Comparison of ENCODE assay signal across 22 cellular contexts in the genomic region with DNA sequence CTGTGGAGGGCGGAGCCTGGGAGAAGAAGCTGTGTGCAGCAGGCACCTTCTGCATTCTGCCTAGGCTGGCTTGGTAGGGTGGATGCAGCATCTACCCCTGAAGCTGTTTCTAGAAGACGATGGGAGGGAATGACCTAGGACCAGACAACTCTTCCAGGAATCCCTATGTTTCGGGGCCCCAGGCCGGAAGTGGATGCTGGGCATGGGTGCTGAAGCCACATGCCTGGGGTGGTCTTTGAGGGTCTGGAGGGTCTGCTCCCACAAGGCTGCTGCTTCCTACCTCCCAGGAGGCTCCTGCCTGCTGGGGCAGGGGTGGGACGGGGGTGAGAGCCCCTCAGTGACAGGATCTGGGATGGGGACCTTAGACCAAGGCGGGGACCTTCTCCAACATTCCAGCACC.
DNase-seq lines count a peak whose midpoint lies in the region; ATAC-seq and TF ChIP-seq lines count a peak whose summit lies in the region.
"Had no signal": no experiment of that assay in that cellular context is flagged by ENCODE, and none has a peak within 500 bp of the region (broad histone marks: within the 10 kb centered on the region; RNA-seq: fewer than 3 reads in every experiment).

No MANE protein-coding gene starts in this region.

- H3K27ac ChIP-seq in endodermal cell (ENCODE audit: low read depth, low read length), result no peak overlapping the region
- H3K27ac ChIP-seq: BLaER1, PC-9 had no signal

- ATAC-seq in Right ventricle myocardium inferior (no peak), sciatic nerve (no peak)
- ATAC-seq in activated CD8-positive, alpha-beta T cell treated with anti-CD3 and anti-CD28 coated beads for 36 hours, result no peak

- TF ChIP-seq POLR2A in erythroblast (IDR thresholded peaks at IDR 0.05; ENCODE audit: low read length), result no peak

- peaks cover 23% of the 10 kb centered on the region for H3K27me3 Mint-ChIP-seq in endodermal cell (ENCODE audit: insufficient read depth)
- H3K27me3 Mint-ChIP-seq in activated CD8-positive, alpha-beta T cell treated with anti-CD3 and anti-CD28 coated beads for 36 hours, result peaks cover 19% of the 10 kb centered on the region

- no peaks in the 10 kb centered on the region for H3K9me3 Mint-ChIP-seq in endodermal cell
- no peaks in the 10 kb centered on the region for H3K9me3 Mint-ChIP-seq in activated CD8-positive, alpha-beta T cell treated with anti-CD3 and anti-CD28 coated beads for 36 hours
- H3K9me3 Mint-ChIP-seq: CD4-positive, alpha-beta T cell; HFFc6; IgD-negative memory B cell had no signal

- CTCF ChIA-PET in activated CD8-positive, alpha-beta T cell treated with anti-CD3 and anti-CD28 coated beads for 36 hours (lab: Charles Lee), result interaction anchor here (0.9 to 4.4 kb wide), 3 partner anchors 56 to 77 kb away, joined by 3 to 42 read pairs (median 30); no protein-coding TSS in a partner anchor

- intact Hi-C loops in cardiac septum (cut with DNase I), result no loop called here
- intact Hi-C loops in Right ventricle myocardium inferior (cut with DNase I), result no loop called here
- intact Hi-C loops in sciatic nerve (cut with DNase I), result loop anchor here (2.0 kb wide), 1 partner anchor 71 kb away; no protein-coding TSS in a partner anchor
- intact Hi-C loops in activated CD8-positive, alpha-beta T cell treated with anti-CD3 and anti-CD28 coated beads for 36 hours (cut with micrococcal nuclease), result no loop called here

- no peak overlapping the region for H3K4me3 ChIP-seq in endodermal cell (ENCODE audit: low read length)
- H3K4me3 ChIP-seq in BE2C (ENCODE audit: low read depth, low read length), result no peak overlapping the region
- H3K4me3 ChIP-seq: BLaER1, PC-9 had no signal

- H3K36me3 Mint-ChIP-seq in endodermal cell (ENCODE audit: low read depth), result no peaks in the 10 kb centered on the region
- H3K36me3 Mint-ChIP-seq in activated CD8-positive, alpha-beta T cell treated with anti-CD3 and anti-CD28 coated beads for 36 hours (ENCODE audit: low read depth), result no peaks in the 10 kb centered on the region
- H3K36me3 Mint-ChIP-seq: IgD-negative memory B cell had no signal

- DNase-seq in cardiac septum (ENCODE audit: low spot score) (peak; percentile 38), Right ventricle myocardium inferior (ENCODE audit: missing footprints) (no peak), endodermal cell (peak; percentile 35), sciatic nerve (ENCODE audit: low spot score) (peak; percentile 27), erythroblast (lab: John Stamatoyannopoulos, UW) (no peak), BE2C (no peak)
- DNase-seq in activated CD8-positive, alpha-beta T cell treated with anti-CD3 and anti-CD28 coated beads for 36 hours, result no peak
- DNase-seq: CD4-positive, alpha-beta T cell; COR-L47; DMS79; H7; HFFc6; NCI-H1105 treated with DMSO at 0.1 percent for 48 hours; NCI-H2029 treated with DMSO at 0.1 percent for 48 hours; NCI-H226; NCI-H510A treated with DMSO at 0.1 percent for 48 hours; NCI-H748 treated with DMSO at 0.1 percent for 48 hours; PC-9; RPMI8226; SHP77 treated with DMSO at 0.1 percent for 48 hours had no signal

- no peaks in the 10 kb centered on the region for H3K4me1 ChIP-seq in endodermal cell (ENCODE audit: control insufficient read depth, insufficient read depth, low read length)
- no peaks in the 10 kb centered on the region for H3K4me1 ChIP-seq in BE2C

- no peak overlapping the region for H3K27ac Mint-ChIP-seq in endodermal cell
- no peak overlapping the region for H3K27ac Mint-ChIP-seq in activated CD8-positive, alpha-beta T cell treated with anti-CD3 and anti-CD28 coated beads for 36 hours
- H3K27ac Mint-ChIP-seq: CD4-positive, alpha-beta T cell; HFFc6; IgD-negative memory B cell had no signal

- H3K36me3 ChIP-seq in endodermal cell (ENCODE audit: control insufficient read depth, insufficient read depth, low read length) (no peaks in the 10 kb centered on the region), BE2C (no peaks in the 10 kb centered on the region)
- H3K36me3 ChIP-seq: BLaER1 had no signal

- H3K9me3 ChIP-seq in endodermal cell (ENCODE audit: control insufficient read depth, low read length) (no peaks in the 10 kb centered on the region), BE2C (no peaks in the 10 kb centered on the region)
- H3K9me3 ChIP-seq: BLaER1 had no signal

- H3K27me3 ChIP-seq in endodermal cell (ENCODE audit: control insufficient read depth, insufficient read depth, low read length, poor library complexity, severe bottlenecking) (peaks cover 20% of the 10 kb centered on the region), BE2C (no peaks in the 10 kb centered on the region)
- H3K27me3 ChIP-seq: BLaER1 had no signal

- H3K4me3 Mint-ChIP-seq in endodermal cell, result no peak overlapping the region
- H3K4me3 Mint-ChIP-seq in activated CD8-positive, alpha-beta T cell treated with anti-CD3 and anti-CD28 coated beads for 36 hours, result no peak overlapping the region
- H3K4me3 Mint-ChIP-seq: CD4-positive, alpha-beta T cell; HFFc6; IgD-negative memory B cell had no signal

- H3K4me1 Mint-ChIP-seq in endodermal cell, result peaks cover 3% of the 10 kb centered on the region
- no peaks in the 10 kb centered on the region for H3K4me1 Mint-ChIP-seq in activated CD8-positive, alpha-beta T cell treated with anti-CD3 and anti-CD28 coated beads for 36 hours (ENCODE audit: low read depth)
- H3K4me1 Mint-ChIP-seq: IgD-negative memory B cell had no signal

- TF ChIP-seq CTCF in endodermal cell (conservative IDR thresholded peaks at IDR 0.05) (no peak), BE2C (IDR thresholded peaks at IDR 0.05; ENCODE audit: low read depth, low read length) (no peak)
- no peak for TF ChIP-seq CTCF in activated CD8-positive, alpha-beta T cell treated with anti-CD3 and anti-CD28 coated beads for 36 hours (IDR thresholded peaks at IDR 0.05)

- no peak overlapping the region for H3K9ac ChIP-seq in endodermal cell (ENCODE audit: extremely low read depth, low read length, poor library complexity, severe bottlenecking)
- H3K9ac ChIP-seq: BLaER1 had no signal

- POLR2A ChIA-PET in activated CD8-positive, alpha-beta T cell treated with anti-CD3 and anti-CD28 coated beads for 36 hours (lab: Charles Lee), result interaction anchor here (1.5 kb wide), 1 partner anchor 10 kb away, joined by 6 read pairs; no protein-coding TSS in a partner anchor

- whole genome bisulfite sequencing in endodermal cell (ENCODE audit: insufficient coverage in 1 of 2, insufficient read length in 1 of 2), 2 experiments, result 93 to 94% methylated on average over 2 to 6 of the region's 6 CpGs

Comparison
In these comparisons a context has a peak if more than half of its experiments do, and no peak if none do; other contexts are left out.
1. DNase-seq: peak in cardiac septum (single experiment), endodermal cell (single experiment) and sciatic nerve (single experiment); none in Right ventricle myocardium inferior (single experiment), erythroblast (0 of 2), BE2C (single experiment) and activated CD8-positive, alpha-beta T cell treated with anti-CD3 and anti-CD28 coated beads for 36 hours (single experiment).